1 cellular context compared by ENCODE assay signal in the genomic region with DNA sequence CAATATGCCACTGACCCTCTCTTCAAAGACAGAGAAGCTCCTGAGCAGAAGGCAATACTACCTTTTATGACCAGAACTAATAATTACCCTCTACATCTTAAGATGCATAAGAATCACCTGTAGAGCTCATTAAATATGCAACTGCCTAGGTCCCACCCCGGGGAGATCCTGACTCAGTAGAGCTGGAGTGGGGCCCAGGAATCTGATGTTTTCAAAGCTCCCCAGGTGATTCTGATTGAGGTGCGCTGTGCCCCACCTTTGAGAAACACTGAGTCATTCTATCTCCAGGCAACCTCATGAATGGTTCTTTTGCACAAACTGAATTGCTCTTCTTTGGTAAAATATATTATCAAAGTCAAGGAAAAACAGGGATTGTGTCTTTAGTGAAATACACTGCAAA.
TF ChIP-seq lines count a peak whose summit lies in the region.

No MANE protein-coding gene starts in this region.

TF ChIP-seq in GM23338, 12 proteins besides CTCF, POLR2A, EP300 and RAD21:
- TF ChIP-seq, protein P1, sequence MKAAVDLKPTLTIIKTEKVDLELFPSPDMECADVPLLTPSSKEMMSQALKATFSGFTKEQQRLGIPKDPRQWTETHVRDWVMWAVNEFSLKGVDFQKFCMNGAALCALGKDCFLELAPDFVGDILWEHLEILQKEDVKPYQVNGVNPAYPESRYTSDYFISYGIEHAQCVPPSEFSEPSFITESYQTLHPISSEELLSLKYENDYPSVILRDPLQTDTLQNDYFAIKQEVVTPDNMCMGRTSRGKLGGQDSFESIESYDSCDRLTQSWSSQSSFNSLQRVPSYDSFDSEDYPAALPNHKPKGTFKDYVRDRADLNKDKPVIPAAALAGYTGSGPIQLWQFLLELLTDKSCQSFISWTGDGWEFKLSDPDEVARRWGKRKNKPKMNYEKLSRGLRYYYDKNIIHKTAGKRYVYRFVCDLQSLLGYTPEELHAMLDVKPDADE (IDR thresholded peaks at IDR 0.05) = no peak
- TF ChIP-seq POLR2AphosphoS5 (IDR thresholded peaks at IDR 0.05; ENCODE audit: low read depth) (no peak), ZNF331 (CRISPR knock-in tag; IDR thresholded peaks at IDR 0.05; ENCODE audit: low read depth) (no peak), EZH2 (IDR thresholded peaks at IDR 0.05; ENCODE audit: low read depth, unreplicated experiment) (no peak), EZH2phosphoT487 (IDR thresholded peaks at IDR 0.05; ENCODE audit: unreplicated experiment) (no peak), NANOG (IDR thresholded peaks at IDR 0.05; ENCODE audit: borderline replicate concordance) (no peak), ZNF114 (CRISPR knock-in tag; IDR thresholded peaks at IDR 0.05) (no peak), CREB1 (CRISPR knock-in tag; IDR thresholded peaks at IDR 0.05; ENCODE audit: low read depth) (no peak), JUNB (IDR thresholded peaks at IDR 0.05; ENCODE audit: unreplicated experiment) (no peak)
- TF ChIP-seq, protein P2, sequence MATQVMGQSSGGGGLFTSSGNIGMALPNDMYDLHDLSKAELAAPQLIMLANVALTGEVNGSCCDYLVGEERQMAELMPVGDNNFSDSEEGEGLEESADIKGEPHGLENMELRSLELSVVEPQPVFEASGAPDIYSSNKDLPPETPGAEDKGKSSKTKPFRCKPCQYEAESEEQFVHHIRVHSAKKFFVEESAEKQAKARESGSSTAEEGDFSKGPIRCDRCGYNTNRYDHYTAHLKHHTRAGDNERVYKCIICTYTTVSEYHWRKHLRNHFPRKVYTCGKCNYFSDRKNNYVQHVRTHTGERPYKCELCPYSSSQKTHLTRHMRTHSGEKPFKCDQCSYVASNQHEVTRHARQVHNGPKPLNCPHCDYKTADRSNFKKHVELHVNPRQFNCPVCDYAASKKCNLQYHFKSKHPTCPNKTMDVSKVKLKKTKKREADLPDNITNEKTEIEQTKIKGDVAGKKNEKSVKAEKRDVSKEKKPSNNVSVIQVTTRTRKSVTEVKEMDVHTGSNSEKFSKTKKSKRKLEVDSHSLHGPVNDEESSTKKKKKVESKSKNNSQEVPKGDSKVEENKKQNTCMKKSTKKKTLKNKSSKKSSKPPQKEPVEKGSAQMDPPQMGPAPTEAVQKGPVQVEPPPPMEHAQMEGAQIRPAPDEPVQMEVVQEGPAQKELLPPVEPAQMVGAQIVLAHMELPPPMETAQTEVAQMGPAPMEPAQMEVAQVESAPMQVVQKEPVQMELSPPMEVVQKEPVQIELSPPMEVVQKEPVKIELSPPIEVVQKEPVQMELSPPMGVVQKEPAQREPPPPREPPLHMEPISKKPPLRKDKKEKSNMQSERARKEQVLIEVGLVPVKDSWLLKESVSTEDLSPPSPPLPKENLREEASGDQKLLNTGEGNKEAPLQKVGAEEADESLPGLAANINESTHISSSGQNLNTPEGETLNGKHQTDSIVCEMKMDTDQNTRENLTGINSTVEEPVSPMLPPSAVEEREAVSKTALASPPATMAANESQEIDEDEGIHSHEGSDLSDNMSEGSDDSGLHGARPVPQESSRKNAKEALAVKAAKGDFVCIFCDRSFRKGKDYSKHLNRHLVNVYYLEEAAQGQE (IDR thresholded peaks at IDR 0.05; ENCODE audit: unreplicated experiment) = no peak
- TF ChIP-seq, protein P3, sequence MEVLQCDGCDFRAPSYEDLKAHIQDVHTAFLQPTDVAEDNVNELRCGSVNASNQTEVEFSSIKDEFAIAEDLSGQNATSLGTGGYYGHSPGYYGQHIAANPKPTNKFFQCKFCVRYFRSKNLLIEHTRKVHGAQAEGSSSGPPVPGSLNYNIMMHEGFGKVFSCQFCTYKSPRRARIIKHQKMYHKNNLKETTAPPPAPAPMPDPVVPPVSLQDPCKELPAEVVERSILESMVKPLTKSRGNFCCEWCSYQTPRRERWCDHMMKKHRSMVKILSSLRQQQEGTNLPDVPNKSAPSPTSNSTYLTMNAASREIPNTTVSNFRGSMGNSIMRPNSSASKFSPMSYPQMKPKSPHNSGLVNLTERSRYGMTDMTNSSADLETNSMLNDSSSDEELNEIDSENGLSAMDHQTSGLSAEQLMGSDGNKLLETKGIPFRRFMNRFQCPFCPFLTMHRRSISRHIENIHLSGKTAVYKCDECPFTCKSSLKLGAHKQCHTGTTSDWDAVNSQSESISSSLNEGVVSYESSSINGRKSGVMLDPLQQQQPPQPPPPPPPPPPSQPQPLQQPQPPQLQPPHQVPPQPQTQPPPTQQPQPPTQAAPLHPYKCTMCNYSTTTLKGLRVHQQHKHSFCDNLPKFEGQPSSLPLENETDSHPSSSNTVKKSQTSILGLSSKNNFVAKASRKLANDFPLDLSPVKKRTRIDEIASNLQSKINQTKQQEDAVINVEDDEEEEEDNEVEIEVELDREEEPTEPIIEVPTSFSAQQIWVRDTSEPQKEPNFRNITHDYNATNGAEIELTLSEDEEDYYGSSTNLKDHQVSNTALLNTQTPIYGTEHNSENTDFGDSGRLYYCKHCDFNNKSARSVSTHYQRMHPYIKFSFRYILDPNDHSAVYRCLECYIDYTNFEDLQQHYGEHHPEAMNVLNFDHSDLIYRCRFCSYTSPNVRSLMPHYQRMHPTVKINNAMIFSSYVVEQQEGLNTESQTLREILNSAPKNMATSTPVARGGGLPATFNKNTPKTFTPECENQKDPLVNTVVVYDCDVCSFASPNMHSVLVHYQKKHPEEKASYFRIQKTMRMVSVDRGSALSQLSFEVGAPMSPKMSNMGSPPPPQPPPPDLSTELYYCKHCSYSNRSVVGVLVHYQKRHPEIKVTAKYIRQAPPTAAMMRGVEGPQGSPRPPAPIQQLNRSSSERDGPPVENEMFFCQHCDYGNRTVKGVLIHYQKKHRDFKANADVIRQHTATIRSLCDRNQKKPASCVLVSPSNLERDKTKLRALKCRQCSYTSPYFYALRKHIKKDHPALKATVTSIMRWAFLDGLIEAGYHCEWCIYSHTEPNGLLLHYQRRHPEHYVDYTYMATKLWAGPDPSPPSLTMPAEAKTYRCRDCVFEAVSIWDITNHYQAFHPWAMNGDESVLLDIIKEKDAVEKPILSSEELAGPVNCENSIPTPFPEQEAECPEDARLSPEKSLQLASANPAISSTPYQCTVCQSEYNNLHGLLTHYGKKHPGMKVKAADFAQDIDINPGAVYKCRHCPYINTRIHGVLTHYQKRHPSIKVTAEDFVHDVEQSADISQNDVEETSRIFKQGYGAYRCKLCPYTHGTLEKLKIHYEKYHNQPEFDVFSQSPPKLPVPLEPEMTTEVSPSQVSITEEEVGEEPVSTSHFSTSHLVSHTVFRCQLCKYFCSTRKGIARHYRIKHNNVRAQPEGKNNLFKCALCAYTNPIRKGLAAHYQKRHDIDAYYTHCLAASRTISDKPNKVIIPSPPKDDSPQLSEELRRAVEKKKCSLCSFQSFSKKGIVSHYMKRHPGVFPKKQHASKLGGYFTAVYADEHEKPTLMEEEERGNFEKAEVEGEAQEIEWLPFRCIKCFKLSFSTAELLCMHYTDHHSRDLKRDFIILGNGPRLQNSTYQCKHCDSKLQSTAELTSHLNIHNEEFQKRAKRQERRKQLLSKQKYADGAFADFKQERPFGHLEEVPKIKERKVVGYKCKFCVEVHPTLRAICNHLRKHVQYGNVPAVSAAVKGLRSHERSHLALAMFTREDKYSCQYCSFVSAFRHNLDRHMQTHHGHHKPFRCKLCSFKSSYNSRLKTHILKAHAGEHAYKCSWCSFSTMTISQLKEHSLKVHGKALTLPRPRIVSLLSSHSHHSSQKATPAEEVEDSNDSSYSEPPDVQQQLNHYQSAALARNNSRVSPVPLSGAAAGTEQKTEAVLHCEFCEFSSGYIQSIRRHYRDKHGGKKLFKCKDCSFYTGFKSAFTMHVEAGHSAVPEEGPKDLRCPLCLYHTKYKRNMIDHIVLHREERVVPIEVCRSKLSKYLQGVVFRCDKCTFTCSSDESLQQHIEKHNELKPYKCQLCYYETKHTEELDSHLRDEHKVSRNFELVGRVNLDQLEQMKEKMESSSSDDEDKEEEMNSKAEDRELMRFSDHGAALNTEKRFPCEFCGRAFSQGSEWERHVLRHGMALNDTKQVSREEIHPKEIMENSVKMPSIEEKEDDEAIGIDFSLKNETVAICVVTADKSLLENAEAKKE (CRISPR knock-in tag; IDR thresholded peaks at IDR 0.05) = no peak
TF ChIP-seq in GM23338: peak in this region for 0.
